Comparison of ENCODE assay signal across 23 cellular contexts in genomic region chr20:46126440-46127056, GRCh38.
"Had no signal": no experiment of that assay in that cellular context is flagged by ENCODE, and none has a peak within 500 bp of the region (broad histone marks: within the 10 kb centered on the region; RNA-seq: fewer than 3 reads in every experiment).

No MANE protein-coding gene starts in this region.

- DNase-seq: activated CD4-positive, alpha-beta T cell treated with anti-CD3 and anti-CD28 coated beads, Interleukin-2, amount 50 U/mL, for 48 hours; activated naive CD4-positive, alpha-beta T cell treated with anti-CD3 and anti-CD28 coated beads for 36 hours; activated T-cell treated with anti-CD3 and anti-CD28 coated beads for 4 hours; aorta; brain microvascular endothelial cell; erythroblast; foreskin melanocyte; kidney; midbrain; nephron progenitor cell; nucleus accumbens; retina; stimulated activated CD4-positive, alpha-beta T cell treated with anti-CD3 and anti-CD28 coated beads, Interleukin-2, amount 100 ng/mL, for 24 hours; SW 1271; T-helper 2 cell; upper lobe of right lung had no signal

- H3K9me3 Mint-ChIP-seq: activated naive CD4-positive, alpha-beta T cell treated with anti-CD3 and anti-CD28 coated beads for 36 hours; activated T-helper 17 cell treated with anti-CD3 and anti-CD28 coated beads, Interleukin-2, amount 50 U/mL, for 72 hours; central memory CD8-positive, alpha-beta T cell; nephron progenitor cell; stimulated activated naive CD8-positive, alpha-beta T cell treated with anti-CD3 and anti-CD28 coated beads, Interleukin-15, Interleukin-2, amounts not matched to agents 100 ng/mL and 50 ng/mL, for 24 hours had no signal

- H3K4me1 Mint-ChIP-seq: activated T-helper 17 cell treated with anti-CD3 and anti-CD28 coated beads, Interleukin-2, amount 50 U/mL, for 72 hours; central memory CD8-positive, alpha-beta T cell; nephron progenitor cell had no signal

- H3K27me3 ChIP-seq: upper lobe of right lung had no signal

- H3K4me3 ChIP-seq: coronary artery, lung, upper lobe of right lung had no signal

- H3K27ac ChIP-seq: brain microvascular endothelial cell, coronary artery, upper lobe of right lung, VCaP had no signal

- H3K9me3 ChIP-seq: upper lobe of right lung had no signal

- H3K4me1 ChIP-seq: upper lobe of right lung had no signal

- H3K27ac Mint-ChIP-seq: activated naive CD4-positive, alpha-beta T cell treated with anti-CD3 and anti-CD28 coated beads for 36 hours; activated T-helper 17 cell treated with anti-CD3 and anti-CD28 coated beads, Interleukin-2, amount 50 U/mL, for 72 hours; nephron progenitor cell; stimulated activated naive CD8-positive, alpha-beta T cell treated with anti-CD3 and anti-CD28 coated beads, Interleukin-15, Interleukin-2, amounts not matched to agents 100 ng/mL and 50 ng/mL, for 24 hours had no signal

- ATAC-seq: activated T-helper 17 cell treated with anti-CD3 and anti-CD28 coated beads, Interleukin-2, amount 50 U/mL, for 72 hours; left lobe of liver; upper lobe of right lung had no signal

- H3K36me3 ChIP-seq: brain microvascular endothelial cell had no signal

- H3K4me3 Mint-ChIP-seq: activated naive CD4-positive, alpha-beta T cell treated with anti-CD3 and anti-CD28 coated beads for 36 hours; activated T-helper 17 cell treated with anti-CD3 and anti-CD28 coated beads, Interleukin-2, amount 50 U/mL, for 72 hours; central memory CD8-positive, alpha-beta T cell; nephron progenitor cell; stimulated activated naive CD8-positive, alpha-beta T cell treated with anti-CD3 and anti-CD28 coated beads, Interleukin-15, Interleukin-2, amounts not matched to agents 100 ng/mL and 50 ng/mL, for 24 hours had no signal

- FAIRE-seq: kidney had no signal
